15 cellular contexts compared by ENCODE assay signal in the genomic region with DNA sequence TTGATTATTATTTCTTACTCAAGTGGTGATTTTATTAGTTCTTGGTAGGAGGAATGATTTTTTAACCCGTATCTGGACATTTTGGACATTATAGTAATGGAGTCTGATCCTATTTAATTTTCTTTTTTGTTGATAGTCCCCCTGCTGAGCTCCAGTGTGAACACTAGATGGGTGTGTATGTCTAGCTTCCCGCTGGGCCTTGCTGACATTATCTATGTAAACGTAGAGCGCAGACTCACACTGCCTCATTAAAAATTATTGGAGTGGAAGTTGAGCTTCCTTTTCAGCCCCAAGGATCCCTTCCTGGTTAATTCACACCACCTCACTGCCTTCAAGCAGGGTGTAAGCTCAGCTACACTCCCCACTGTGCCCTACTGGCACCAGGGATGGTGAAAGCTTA.
"Had no signal": no experiment of that assay in that cellular context is flagged by ENCODE, and none has a peak within 500 bp of the region (broad histone marks: within the 10 kb centered on the region; RNA-seq: fewer than 3 reads in every experiment).

No MANE protein-coding gene starts in this region.

- H3K4me3 Mint-ChIP-seq: activated naive CD8-positive, alpha-beta T cell treated with anti-CD3 and anti-CD28 coated beads, Interleukin-2, amount 10 ng/mL, durations not matched to agents 7 days and 5 days; central memory CD8-positive, alpha-beta T cell; naive B cell; stimulated activated naive CD8-positive, alpha-beta T cell treated with anti-CD3 and anti-CD28 coated beads, Interleukin-15, Interleukin-2, amounts not matched to agents 100 ng/mL and 50 ng/mL, for 24 hours had no signal

- H3K36me3 ChIP-seq: brain microvascular endothelial cell, ovary, right lobe of liver, suprapubic skin had no signal

- H3K27me3 ChIP-seq: brain microvascular endothelial cell, foreskin keratinocyte, ovary, right lobe of liver, suprapubic skin had no signal

- H3K36me3 Mint-ChIP-seq: activated naive CD8-positive, alpha-beta T cell treated with anti-CD3 and anti-CD28 coated beads, Interleukin-2, amount 10 ng/mL, durations not matched to agents 7 days and 5 days; naive B cell had no signal

- H3K4me3 ChIP-seq: lung, ovary, right lobe of liver, suprapubic skin had no signal

- H3K4me1 ChIP-seq: foreskin keratinocyte, right lobe of liver, suprapubic skin had no signal

- DNase-seq: activated naive CD4-positive, alpha-beta T cell; activated naive CD8-positive, alpha-beta T cell treated with anti-CD3 and anti-CD28 coated beads, Interleukin-2, amount 10 ng/mL, durations not matched to agents 7 days and 5 days; activated T-cell treated with anti-CD3 and anti-CD28 coated beads for 4 hours; brain microvascular endothelial cell; effector memory CD4-positive, alpha-beta T cell; foreskin keratinocyte; naive B cell; ovary; right lobe of liver; trophoblast cell had no signal

- H3K27me3 Mint-ChIP-seq: activated naive CD8-positive, alpha-beta T cell treated with anti-CD3 and anti-CD28 coated beads, Interleukin-2, amount 10 ng/mL, durations not matched to agents 7 days and 5 days; central memory CD8-positive, alpha-beta T cell had no signal

- H3K27ac Mint-ChIP-seq: activated naive CD8-positive, alpha-beta T cell treated with anti-CD3 and anti-CD28 coated beads, Interleukin-2, amount 10 ng/mL, durations not matched to agents 7 days and 5 days; stimulated activated naive CD8-positive, alpha-beta T cell treated with anti-CD3 and anti-CD28 coated beads, Interleukin-15, Interleukin-2, amounts not matched to agents 100 ng/mL and 50 ng/mL, for 24 hours had no signal

- H3K9me3 ChIP-seq: ovary, right lobe of liver, suprapubic skin had no signal

- ATAC-seq: activated CD4-positive, CD25-positive, alpha-beta regulatory T cell treated with anti-CD3 and anti-CD28 coated beads, Interleukin-2, amount 50 U/mL, for 24 hours; foreskin keratinocyte; right lobe of liver had no signal

- H3K4me1 Mint-ChIP-seq: activated naive CD8-positive, alpha-beta T cell treated with anti-CD3 and anti-CD28 coated beads, Interleukin-2, amount 10 ng/mL, durations not matched to agents 7 days and 5 days; central memory CD8-positive, alpha-beta T cell; naive B cell had no signal

- H3K9me3 Mint-ChIP-seq: activated naive CD8-positive, alpha-beta T cell treated with anti-CD3 and anti-CD28 coated beads, Interleukin-2, amount 10 ng/mL, durations not matched to agents 7 days and 5 days; central memory CD8-positive, alpha-beta T cell; stimulated activated naive CD8-positive, alpha-beta T cell treated with anti-CD3 and anti-CD28 coated beads, Interleukin-15, Interleukin-2, amounts not matched to agents 100 ng/mL and 50 ng/mL, for 24 hours had no signal
